Comparison of ENCODE assay signal across 8 cellular contexts in genomic region chr22:24156915-24157782, GRCh38. TPM values are rescaled to one million over a fixed set of nuclear protein-coding genes. Genes with fewer than 3 reads are reported as not detected.
DNase-seq lines count a peak whose midpoint lies in the region; ATAC-seq and TF ChIP-seq lines count a peak whose summit lies in the region.

No MANE protein-coding gene starts in this region.

- H3K36me3 ChIP-seq in HUES64 (ENCODE audit: insufficient read depth, low read length) (no peaks in the 10 kb centered on the region), Panc1 (ENCODE audit: control insufficient read depth, insufficient read depth, low read length) (no peaks in the 10 kb centered on the region), fibroblast of lung (ENCODE audit: control insufficient read depth, insufficient read depth, low read length) (peaks cover 9% of the 10 kb centered on the region)

- DNase-seq in DMS153 (lab: John Stamatoyannopoulos, UW) (peak; percentile 92), Panc1 (ENCODE audit: low read depth, low spot score) (no peak), fibroblast of lung (ENCODE audit: low read depth in 2 of 2) (peak; percentile 64 to 66), natural killer cell (peak; percentile 83)
- peak; percentile 87 to 88 for DNase-seq in activated T-cell treated with anti-CD3 and anti-CD28 coated beads, Interleukin-2, amount 50 U/mL, for 72 hours
- peak; percentile 72 to 86 (median 80) for DNase-seq in stimulated activated naive CD4-positive, alpha-beta T cell (lab: John Stamatoyannopoulos, UW)

- no peaks in the 10 kb centered on the region for H3K27me3 Mint-ChIP-seq in activated T-cell treated with anti-CD3 and anti-CD28 coated beads, Interleukin-2, amount 50 U/mL, for 72 hours (ENCODE audit: low read depth)
- no peaks in the 10 kb centered on the region for H3K27me3 Mint-ChIP-seq in natural killer cell (ENCODE audit: low read depth in 2 of 2)

- H3K79me2 ChIP-seq in fibroblast of lung (ENCODE audit: control insufficient read depth, insufficient read depth, low read length) = peaks cover 42% of the 10 kb centered on the region

- H2AFZ ChIP-seq in fibroblast of lung (ENCODE audit: low read length) = peak overlapping the region; percentile 10

- H3K27ac ChIP-seq in HUES64 (ENCODE audit: low read depth, low read length) (peak overlapping the region; percentile 59; the same call in 1 of the 2 replicates), Panc1 (ENCODE audit: low read length) (peak overlapping the region; percentile 77), fibroblast of lung (ENCODE audit: insufficient read depth, low read length) (peak overlapping the region; percentile 66)

- H3K4me3 Mint-ChIP-seq in activated T-cell treated with anti-CD3 and anti-CD28 coated beads, Interleukin-2, amount 50 U/mL, for 72 hours = peak overlapping the region; percentile 91 to 92
- peak overlapping the region; percentile 94 for H3K4me3 Mint-ChIP-seq in natural killer cell

- ATAC-seq in GM21447 (IDR thresholded peaks at IDR 0.05; ENCODE audit: unreplicated experiment) (peak; percentile 76), Panc1 (peak; percentile 91), natural killer cell (peak; percentile 77 to 90 (median 82))
- peak; percentile 76 to 80 for ATAC-seq in activated T-cell treated with anti-CD3 and anti-CD28 coated beads, Interleukin-2, amount 50 U/mL, for 72 hours (replicated peaks in 1 of 2)

- in situ Hi-C loops in Panc1 (cut with HindIII; ENCODE audit: low pct_unique_long_range_greater_than_20kb, low sequenced_read_pairs) = no loop called here

- H3K27ac Mint-ChIP-seq in activated T-cell treated with anti-CD3 and anti-CD28 coated beads, Interleukin-2, amount 50 U/mL, for 72 hours = peak overlapping the region; percentile 51
- peak overlapping the region; percentile 85 to 88 for H3K27ac Mint-ChIP-seq in natural killer cell

- H3K4me1 ChIP-seq in HUES64 (ENCODE audit: insufficient read depth, low read length) = peaks cover 10% of the 10 kb centered on the region; the same call in 1 of the 2 replicates
- peaks cover 26% of the 10 kb centered on the region for H3K4me1 ChIP-seq in Panc1 (ENCODE audit: control insufficient read depth, insufficient read depth, low read length)
- H3K4me1 ChIP-seq in fibroblast of lung (ENCODE audit: control insufficient read depth, extremely low read depth, insufficient read depth, low read length) = peaks cover 30% of the 10 kb centered on the region

- 0 out of 2 replicates have a peak overlapping the region, but pooled peaks have one; percentile 1 for H3K9ac ChIP-seq in HUES64 (ENCODE audit: low read depth, low read length)
- peak overlapping the region; percentile 78 for H3K9ac ChIP-seq in fibroblast of lung (ENCODE audit: insufficient read depth, low read length)

- H3K9me3 ChIP-seq in HUES64 (ENCODE audit: insufficient read depth, low read depth, low read length) (no peaks in the 10 kb centered on the region), Panc1 (ENCODE audit: control insufficient read depth, insufficient read depth, low read depth, low read length) (no peaks in the 10 kb centered on the region), fibroblast of lung (ENCODE audit: control insufficient read depth, insufficient read depth, low read depth, low read length) (no peaks in the 10 kb centered on the region)

- peak overlapping the region; percentile 67 for H3K4me3 ChIP-seq in HUES64 (ENCODE audit: low read length)
- H3K4me3 ChIP-seq in Panc1 (ENCODE audit: low read depth in 2 of 2, low read length in 2 of 2) = peak overlapping the region; percentile 59 to 71
- peak overlapping the region; percentile 78 to 93 (median 78) for H3K4me3 ChIP-seq in fibroblast of lung (replicated peaks in 1 of 4; ENCODE audit: control extremely low read depth in 1 of 4, insufficient read depth in 1 of 4, low read depth in 3 of 4, low read length in 4 of 4)

- intact Hi-C loops in Panc1 (cut with micrococcal nuclease; ENCODE audit: unreplicated experiment) = no loop called here
- intact Hi-C loops in natural killer cell (cut with micrococcal nuclease) = loop anchor here (10.0 kb wide), 1 partner anchor 142 kb away; the partner anchor contains the start of gene CABIN1

- peak overlapping the region; percentile 92 for H3K4me2 ChIP-seq in fibroblast of lung (ENCODE audit: extremely low read depth, insufficient read depth, low read length)

- TF ChIP-seq CTCF in Panc1 (IDR thresholded peaks at IDR 0.05) = peak; percentile 88
- peak; percentile 74 to 82 for TF ChIP-seq CTCF in fibroblast of lung (conservative IDR thresholded peaks at IDR 0.05 in 1 of 2, IDR thresholded peaks at IDR 0.05 in 1 of 2; ENCODE audit: low read depth in 1 of 2, low read length in 2 of 2)
- TF ChIP-seq CTCF in natural killer cell (IDR thresholded peaks at IDR 0.05) = peak; percentile 82

- H4K20me1 ChIP-seq in fibroblast of lung (ENCODE audit: control insufficient read depth, extremely low read depth, insufficient read depth, low read length) = no peaks in the 10 kb centered on the region

- H3K36me3 Mint-ChIP-seq in activated T-cell treated with anti-CD3 and anti-CD28 coated beads, Interleukin-2, amount 50 U/mL, for 72 hours (ENCODE audit: insufficient read depth in 2 of 2) = no peaks in the 10 kb centered on the region
- H3K36me3 Mint-ChIP-seq in natural killer cell = no peaks in the 10 kb centered on the region

- CTCF ChIA-PET in Panc1 (lab: Charles Lee) = interaction anchor here (0.6 to 1.4 kb wide), 5 partner anchors 11 to 633 kb away, joined by 3 to 7 read pairs (median 3); partner anchors contain the start of gene SUSD2

- POLR2A ChIA-PET in Panc1 (lab: Charles Lee) = no interaction called here

- peaks cover 60% of the 10 kb centered on the region for H3K4me1 Mint-ChIP-seq in activated T-cell treated with anti-CD3 and anti-CD28 coated beads, Interleukin-2, amount 50 U/mL, for 72 hours (ENCODE audit: low read depth)
- H3K4me1 Mint-ChIP-seq in natural killer cell = peaks cover 69 to 86% of the 10 kb centered on the region in 2 donors

- no peaks in the 10 kb centered on the region for H3K9me3 Mint-ChIP-seq in activated T-cell treated with anti-CD3 and anti-CD28 coated beads, Interleukin-2, amount 50 U/mL, for 72 hours
- no peaks in the 10 kb centered on the region for H3K9me3 Mint-ChIP-seq in natural killer cell

- WGBS in HUES64 = 25% methylated on average over 20 of the region's 22 CpGs

- peaks cover 9% of the 10 kb centered on the region; the same call in 1 of the 2 replicates for H3K27me3 ChIP-seq in HUES64 (ENCODE audit: insufficient read depth, low read length)
- no peaks in the 10 kb centered on the region for H3K27me3 ChIP-seq in Panc1 (ENCODE audit: control insufficient read depth, insufficient read depth, low read length)
- H3K27me3 ChIP-seq in fibroblast of lung (ENCODE audit: control insufficient read depth, insufficient read depth, low read length) = no peaks in the 10 kb centered on the region

- BruUV-seq in Panc1 (replicated peaks; lab: Mats Ljungman, UMichigan) = no TSS peak

RNA-seq across cellular contexts. Expression of gene SUSD2, which starts 24.1 kb away (rescaled TPM):
- 1.3 TPM for polyA plus RNA-seq in HUES64 (2013, experiment 1 of 2)
- polyA plus RNA-seq in HUES64 (2013, experiment 2 of 2) = 1.2 TPM
- total RNA-seq in Panc1 (2021; ENCODE audit: unreplicated experiment) = 10.6 TPM
- 41.0 TPM for polyA plus RNA-seq in Panc1 (2012; ENCODE audit: insufficient read length)
- under 1 TPM; 0.55 to 0.60 TPM for total RNA-seq in activated T-cell treated with anti-CD3 and anti-CD28 coated beads, Interleukin-2, amount 50 U/mL, for 72 hours
- total RNA-seq in fibroblast of lung = 0.77 and 10.6 TPM in 2 replicates
- polyA plus RNA-seq in fibroblast of lung = 10.5 and 11.9 TPM in 2 replicates
- polyA plus RNA-seq in fibroblast of lung (2012) = 18.5 and 23.8 TPM in 2 replicates
- polyA minus RNA-seq in fibroblast of lung (ENCODE audit: low replicate concordance) = 14.8 and 45.0 TPM in 2 replicates
- total RNA-seq in natural killer cell = 1 to 10 TPM in 2 of 3 donors, under 1 TPM in 1; 0.75 to 1.7 (median 1.5) TPM
